9 cellular contexts compared by ENCODE assay signal in genomic region chr6:57324538-57324937, GRCh38. TPM values are rescaled to one million over a fixed set of nuclear protein-coding genes. Genes with fewer than 3 reads are reported as not detected.
A peak's percentile ranks its signal among the peaks of the same experiment; 100 is the strongest.
DNase-seq lines count a peak whose midpoint lies in the region; ATAC-seq and TF ChIP-seq lines count a peak whose summit lies in the region.
"Had no signal": no experiment of that assay in that cellular context is flagged by ENCODE, and none has a peak within 500 bp of the region (broad histone marks: within the 10 kb centered on the region; RNA-seq: fewer than 3 reads in every experiment).

No MANE protein-coding gene starts in this region.

- H3K9me3 ChIP-seq in hepatocyte (ENCODE audit: low read depth) (no peaks in the 10 kb centered on the region), MG63 (no peaks in the 10 kb centered on the region)

- H2AFZ ChIP-seq in hepatocyte, result no peak overlapping the region

- POLR2A ChIA-PET in WTC11 (lab: Charles Lee), result no interaction called here

- TF ChIP-seq CTCF in hepatocyte (IDR thresholded peaks at IDR 0.05; ENCODE audit: poor library complexity) (peak; percentile 68), WTC11 (IDR thresholded peaks at IDR 0.05) (no peak)

- no peak overlapping the region for H3K27ac ChIP-seq in hepatocyte
- H3K27ac ChIP-seq: SK-N-MC had no signal

- H3K9me2 ChIP-seq in hepatocyte (replicated peaks; ENCODE audit: insufficient read depth), result no peaks in the 10 kb centered on the region

- H3K4me3 ChIP-seq in hepatocyte (no peak overlapping the region), MG63 (no peak overlapping the region)
- H3K4me3 ChIP-seq: SK-N-MC had no signal

- H3K27me3 Mint-ChIP-seq in WTC11 (ENCODE audit: low read depth), result no peaks in the 10 kb centered on the region
- H3K27me3 Mint-ChIP-seq in stimulated activated naive B cell treated with anti-CD40 and anti-IgM and Interleukin-4, amounts not matched to agents 10 μg/mL and 1 μg/mL and 100 μg/mL, for 72 hours, result no peaks in the 10 kb centered on the region

- no peaks in the 10 kb centered on the region for H4K20me1 ChIP-seq in hepatocyte (ENCODE audit: insufficient read depth, poor library complexity, severe bottlenecking)

- no peaks in the 10 kb centered on the region for H3K4me1 Mint-ChIP-seq in WTC11
- peaks cover 3 to 9% of the 10 kb centered on the region in 2 donors for H3K4me1 Mint-ChIP-seq in stimulated activated naive B cell treated with anti-CD40 and anti-IgM and Interleukin-4, amounts not matched to agents 10 μg/mL and 1 μg/mL and 100 μg/mL, for 72 hours

- DNase-seq in AML-193 (lab: John Stamatoyannopoulos, UW), result peak; percentile 61 to 81
- DNase-seq in SKM-1 (lab: John Stamatoyannopoulos, UW; ENCODE audit: unreplicated experiment), result peak; percentile 15
- no peak for DNase-seq in hepatocyte (ENCODE audit: low spot score)
- no peak for DNase-seq in MG63
- DNase-seq in WTC11 (ENCODE audit: low spot score), result no peak
- no peak for DNase-seq in COLO668 (lab: John Stamatoyannopoulos, UW; ENCODE audit: unreplicated experiment)
- DNase-seq in stimulated activated naive B cell treated with anti-CD40 and anti-IgM and Interleukin-4, amounts not matched to agents 10 μg/mL and 1 μg/mL and 100 μg/mL, for 72 hours, result no peak

- H3K27me3 ChIP-seq in hepatocyte (no peaks in the 10 kb centered on the region), MG63 (no peaks in the 10 kb centered on the region)

- H3K27ac Mint-ChIP-seq in WTC11, result no peak overlapping the region
- H3K27ac Mint-ChIP-seq in stimulated activated naive B cell treated with anti-CD40 and anti-IgM and Interleukin-4, amounts not matched to agents 10 μg/mL and 1 μg/mL and 100 μg/mL, for 72 hours, result no peak overlapping the region

- 6% methylated on average over 1 of the region's 1 CpG for WGBS in hepatocyte (ENCODE audit: low lambda C conversion rate, missing lambda C conversion rate)

- no peak overlapping the region for H3K4me3 Mint-ChIP-seq in WTC11
- no peak overlapping the region for H3K4me3 Mint-ChIP-seq in stimulated activated naive B cell treated with anti-CD40 and anti-IgM and Interleukin-4, amounts not matched to agents 10 μg/mL and 1 μg/mL and 100 μg/mL, for 72 hours

- CTCF ChIA-PET in WTC11 (lab: Charles Lee), result interaction anchor here (0.5 to 1.2 kb wide), 4 partner anchors 135 to 421 kb away, joined by 3 to 6 read pairs (median 4); partner anchors contain the start of gene BEND6

- ATAC-seq in GM21529 (IDR thresholded peaks at IDR 0.05; ENCODE audit: unreplicated experiment) (peak; percentile 65), WTC11 (no peak)
- ATAC-seq in stimulated activated naive B cell treated with anti-CD40 and anti-IgM and Interleukin-4, amounts not matched to agents 10 μg/mL and 1 μg/mL and 100 μg/mL, for 72 hours (replicated peaks), result no peak

- H3K9me3 Mint-ChIP-seq in WTC11, result peaks cover 26% of the 10 kb centered on the region
- H3K9me3 Mint-ChIP-seq in stimulated activated naive B cell treated with anti-CD40 and anti-IgM and Interleukin-4, amounts not matched to agents 10 μg/mL and 1 μg/mL and 100 μg/mL, for 72 hours, result peaks cover 11% of the 10 kb centered on the region in 2 donors

- peaks cover 92% of the 10 kb centered on the region for H3K36me3 Mint-ChIP-seq in WTC11
- H3K36me3 Mint-ChIP-seq in stimulated activated naive B cell treated with anti-CD40 and anti-IgM and Interleukin-4, amounts not matched to agents 10 μg/mL and 1 μg/mL and 100 μg/mL, for 72 hours, result peaks cover 59 to 75% of the 10 kb centered on the region in 2 donors

- no peaks in the 10 kb centered on the region for H3K4me1 ChIP-seq in hepatocyte (ENCODE audit: insufficient read depth)

- H3K4me2 ChIP-seq in hepatocyte, result no peak overlapping the region

- H3K36me3 ChIP-seq in hepatocyte (replicated peaks; ENCODE audit: insufficient read depth, low read depth), result no peaks in the 10 kb centered on the region
- H3K36me3 ChIP-seq in MG63, result peaks cover 84% of the 10 kb centered on the region

- H3K79me2 ChIP-seq in hepatocyte, result no peaks in the 10 kb centered on the region

TF ChIP-seq in WTC11, 78 proteins besides CTCF, POLR2A, EP300 and RAD21:
- TF ChIP-seq, protein P1, sequence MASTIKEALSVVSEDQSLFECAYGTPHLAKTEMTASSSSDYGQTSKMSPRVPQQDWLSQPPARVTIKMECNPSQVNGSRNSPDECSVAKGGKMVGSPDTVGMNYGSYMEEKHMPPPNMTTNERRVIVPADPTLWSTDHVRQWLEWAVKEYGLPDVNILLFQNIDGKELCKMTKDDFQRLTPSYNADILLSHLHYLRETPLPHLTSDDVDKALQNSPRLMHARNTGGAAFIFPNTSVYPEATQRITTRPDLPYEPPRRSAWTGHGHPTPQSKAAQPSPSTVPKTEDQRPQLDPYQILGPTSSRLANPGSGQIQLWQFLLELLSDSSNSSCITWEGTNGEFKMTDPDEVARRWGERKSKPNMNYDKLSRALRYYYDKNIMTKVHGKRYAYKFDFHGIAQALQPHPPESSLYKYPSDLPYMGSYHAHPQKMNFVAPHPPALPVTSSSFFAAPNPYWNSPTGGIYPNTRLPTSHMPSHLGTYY (CRISPR knock-in tag; IDR thresholded peaks at IDR 0.05), result no peak
- no peak for TF ChIP-seq EMX1 (CRISPR knock-in tag; IDR thresholded peaks at IDR 0.05)

RNA-seq across cellular contexts. Expression of gene PRIM2, which starts 7.1 kb away (rescaled TPM):
- total RNA-seq in hepatocyte (15.0 and 17.3 TPM in 2 replicates), WTC11 (2021) (38.2 to 42.2 TPM (median 40.9 TPM) in 3 replicates)
- polyA plus RNA-seq in hepatocyte, result 5.1 and 5.7 TPM in 2 replicates
- total RNA-seq in MG63 (2014; rRNA removed; shearing (Covaris generic); ENCODE audit: low replicate concordance), result 49.1 and 60.0 TPM in 2 replicates

Comparison
In these comparisons a context has a peak if more than half of its experiments do, and no peak if none do; other contexts are left out.
1. DNase-seq: peak in AML-193 (2 of 2) and SKM-1 (single experiment); none in hepatocyte (single experiment), MG63 (single experiment), WTC11 (single experiment), COLO668 (single experiment) and stimulated activated naive B cell treated with anti-CD40 and anti-IgM and Interleukin-4, amounts not matched to agents 10 μg/mL and 1 μg/mL and 100 μg/mL, for 72 hours (single experiment).